In genomic region chr2:220785181-220785580, GRCh38 we compare ENCODE assay signal across 23 cellular contexts.
DNase-seq lines count a peak whose midpoint lies in the region; ATAC-seq and TF ChIP-seq lines count a peak whose summit lies in the region.
"Had no signal": no experiment of that assay in that cellular context is flagged by ENCODE, and none has a peak within 500 bp of the region (broad histone marks: within the 10 kb centered on the region; RNA-seq: fewer than 3 reads in every experiment).

No MANE protein-coding gene starts in this region.

- ATAC-seq in foreskin keratinocyte = peak; percentile 62
- no peak for ATAC-seq in naive thymus-derived CD8-positive, alpha-beta T cell
- ATAC-seq in GM18868 (IDR thresholded peaks at IDR 0.05; ENCODE audit: unreplicated experiment) = no peak
- ATAC-seq: CD8-positive, alpha-beta T cell; HCT116; HepG2 had no signal

- H3K36me3 Mint-ChIP-seq in naive thymus-derived CD8-positive, alpha-beta T cell = no peaks in the 10 kb centered on the region
- H3K36me3 Mint-ChIP-seq: activated CD4-positive, alpha-beta memory T cell treated with anti-CD3 and anti-CD28 coated beads for 36 hours; CD8-positive, alpha-beta T cell had no signal

- no peak overlapping the region for H3K23ac ChIP-seq in neuronal stem cell (ENCODE audit: low read depth, low read length, poor library complexity)

- no peak overlapping the region for H3K9ac ChIP-seq in neuronal stem cell (ENCODE audit: low read depth, low read length, poor library complexity)

- H3K4me2 ChIP-seq in neuronal stem cell (ENCODE audit: insufficient read depth, low read length, poor library complexity, severe bottlenecking) = no peak overlapping the region

- H3K9me3 ChIP-seq in neuronal stem cell (replicated peaks in 1 of 2; ENCODE audit: control insufficient read depth in 2 of 2, insufficient read depth in 1 of 2, low read depth in 1 of 2, low read length in 2 of 2) = no peaks in the 10 kb centered on the region

- H3K27me3 ChIP-seq in foreskin keratinocyte = no peaks in the 10 kb centered on the region
- no peaks in the 10 kb centered on the region for H3K27me3 ChIP-seq in neuronal stem cell (ENCODE audit: control insufficient read depth in 3 of 3, insufficient read depth in 3 of 3, low read depth in 1 of 3, low read length in 3 of 3)
- H3K27me3 ChIP-seq: cardiac muscle cell had no signal

- DNase-seq in HPDE6-E6E7 (ENCODE audit: extremely low spot score) (peak; percentile 6), NCI-H2081 (lab: John Stamatoyannopoulos, UW) (peak; percentile 48 to 92), NCI-H69 (lab: John Stamatoyannopoulos, UW) (peak; percentile 66), foreskin keratinocyte (peak in 1 of 2 donors; percentile 48), neuronal stem cell (ENCODE audit: low spot score) (no peak)
- DNase-seq in naive thymus-derived CD8-positive, alpha-beta T cell = no peak
- DNase-seq in activated naive CD4-positive, alpha-beta T cell treated with anti-CD3 and anti-CD28 coated beads, Interleukin-2, amount 50 U/mL, for 16 hours = no peak
- DNase-seq: activated CD4-positive, alpha-beta memory T cell treated with anti-CD3 and anti-CD28 coated beads for 36 hours; activated CD4-positive, CD25-positive, alpha-beta regulatory T cell; activated gamma-delta T cell; CD8-positive, alpha-beta T cell; EL; foreskin fibroblast; hippocampal formation; NCI-H187 treated with DMSO at 0.1 percent for 48 hours; retina; RPMI8226; stimulated activated CD8-positive, alpha-beta memory T cell treated with anti-CD3 and anti-CD28 coated beads, Interleukin-4, amount 100 ng/mL, for 48 hours; T1000 had no signal

- no peak overlapping the region for H4K8ac ChIP-seq in neuronal stem cell (ENCODE audit: low read depth, low read length)

- H3K18ac ChIP-seq in neuronal stem cell (ENCODE audit: low read length) = no peak overlapping the region

- no peak overlapping the region for H3K27ac ChIP-seq in foreskin keratinocyte
- no peak overlapping the region for H3K27ac ChIP-seq in neuronal stem cell (replicated peaks; ENCODE audit: low read length)
- H3K27ac ChIP-seq: cardiac muscle cell had no signal

- H3K4me1 Mint-ChIP-seq in naive thymus-derived CD8-positive, alpha-beta T cell = no peaks in the 10 kb centered on the region

- H3K36me3 ChIP-seq in neuronal stem cell (replicated peaks in 1 of 2; ENCODE audit: control insufficient read depth in 2 of 2, insufficient read depth in 2 of 2, low read length in 2 of 2) = no peaks in the 10 kb centered on the region
- H3K36me3 ChIP-seq: cardiac muscle cell had no signal

- H3K4me1 ChIP-seq in foreskin keratinocyte (no peaks in the 10 kb centered on the region), neuronal stem cell (ENCODE audit: control insufficient read depth in 2 of 2, insufficient read depth in 1 of 2, low read depth in 1 of 2, low read length in 2 of 2) (peaks cover 2% of the 10 kb centered on the region in 2 donors)

- H3K9me3 Mint-ChIP-seq in naive thymus-derived CD8-positive, alpha-beta T cell = peaks cover 0 to 15% (median 3%) of the 10 kb centered on the region in 9 donors
- H3K9me3 Mint-ChIP-seq: activated CD4-positive, alpha-beta memory T cell treated with anti-CD3 and anti-CD28 coated beads for 36 hours; CD8-positive, alpha-beta T cell had no signal

- no peak overlapping the region for H2BK15ac ChIP-seq in neuronal stem cell (ENCODE audit: low read length)

- no peak for TF ChIP-seq CTCF in foreskin keratinocyte (conservative IDR thresholded peaks at IDR 0.05)

- H3K4me3 ChIP-seq in neuronal stem cell (ENCODE audit: low read length in 2 of 2) = no peak overlapping the region
- H3K4me3 ChIP-seq: cardiac muscle cell had no signal

- H3K79me1 ChIP-seq in neuronal stem cell (ENCODE audit: low read depth, low read length) = no peaks in the 10 kb centered on the region

- H3K4ac ChIP-seq in neuronal stem cell (ENCODE audit: low read length) = no peak overlapping the region

- H4K91ac ChIP-seq in neuronal stem cell (ENCODE audit: low read depth, low read length, poor library complexity) = no peak overlapping the region

- no peak overlapping the region for H2BK5ac ChIP-seq in neuronal stem cell (ENCODE audit: low read length)

- H2AK5ac ChIP-seq in neuronal stem cell (ENCODE audit: low read depth, low read length) = no peak overlapping the region

- H2BK12ac ChIP-seq in neuronal stem cell (ENCODE audit: low read length) = no peak overlapping the region

- no peak overlapping the region for H3K4me3 Mint-ChIP-seq in naive thymus-derived CD8-positive, alpha-beta T cell
- H3K4me3 Mint-ChIP-seq: activated CD4-positive, alpha-beta memory T cell treated with anti-CD3 and anti-CD28 coated beads for 36 hours; CD8-positive, alpha-beta T cell had no signal

- WGBS in neuronal stem cell (ENCODE audit: extremely low coverage in 2 of 2, insufficient read length in 2 of 2, insufficient replicate concordance in 1 of 2), 2 donors = no CpG with 5 or more reads among the region's 4 CpGs

- POLR2A ChIA-PET in naive thymus-derived CD8-positive, alpha-beta T cell (lab: Charles Lee) = no interaction called here

- H2BK120ac ChIP-seq in neuronal stem cell (ENCODE audit: low read depth, low read length) = no peak overlapping the region

- no peak overlapping the region for H3K27ac Mint-ChIP-seq in naive thymus-derived CD8-positive, alpha-beta T cell
- H3K27ac Mint-ChIP-seq: activated CD4-positive, alpha-beta memory T cell treated with anti-CD3 and anti-CD28 coated beads for 36 hours; CD8-positive, alpha-beta T cell had no signal

- H3K27me3 Mint-ChIP-seq in naive thymus-derived CD8-positive, alpha-beta T cell = no peaks in the 10 kb centered on the region

- H2AFZ ChIP-seq in neuronal stem cell (ENCODE audit: low read length) = no peak overlapping the region

- H3K14ac ChIP-seq in neuronal stem cell (ENCODE audit: low read length) = no peak overlapping the region

Comparison
In these comparisons a context has a peak if more than half of its experiments do, and no peak if none do; other contexts are left out.
1. DNase-seq: peak in HPDE6-E6E7 (single experiment), NCI-H2081 (2 of 2) and NCI-H69 (single experiment); none in naive thymus-derived CD8-positive, alpha-beta T cell (0 of 10), neuronal stem cell (single experiment) and activated naive CD4-positive, alpha-beta T cell treated with anti-CD3 and anti-CD28 coated beads, Interleukin-2, amount 50 U/mL, for 16 hours (single experiment).